In genomic region chr1:229203030-229203751, GRCh38 we compare ENCODE assay signal across 9 cellular contexts.
DNase-seq lines count a peak whose midpoint lies in the region; ATAC-seq and TF ChIP-seq lines count a peak whose summit lies in the region.
"Had no signal": no experiment of that assay in that cellular context is flagged by ENCODE, and none has a peak within 500 bp of the region (broad histone marks: within the 10 kb centered on the region; RNA-seq: fewer than 3 reads in every experiment).

No MANE protein-coding gene starts in this region.

- peaks cover 69% of the 10 kb centered on the region for H3K4me1 Mint-ChIP-seq in nephron progenitor cell

- ATAC-seq in HG03565 (IDR thresholded peaks at IDR 0.05; ENCODE audit: unreplicated experiment) (no peak), Right ventricle myocardium inferior (no peak)

- DNase-seq in ELR (ENCODE audit: low read depth) (peak; percentile 60), NCI-H2107 (lab: John Stamatoyannopoulos, UW) (peak; percentile 55), choroid plexus epithelial cell (ENCODE audit: low read depth) (peak; percentile 77), nephron progenitor cell (peak; percentile 59), Right ventricle myocardium inferior (ENCODE audit: missing footprints) (no peak), GM19238 (ENCODE audit: insufficient read length, low spot score) (no peak), DMS153 (lab: John Stamatoyannopoulos, UW) (no peak)

- H3K27me3 Mint-ChIP-seq in nephron progenitor cell (ENCODE audit: low read depth, poor library complexity), result peaks cover 4% of the 10 kb centered on the region

- peaks cover 7% of the 10 kb centered on the region for H3K9me3 Mint-ChIP-seq in nephron progenitor cell

- TF ChIP-seq CTCF in choroid plexus epithelial cell (conservative IDR thresholded peaks at IDR 0.05; ENCODE audit: low read depth, low read length) (no peak), nephron progenitor cell (IDR thresholded peaks at IDR 0.05) (no peak)

- H3K36me3 Mint-ChIP-seq in nephron progenitor cell (ENCODE audit: low read depth), result no peaks in the 10 kb centered on the region

- H3K27ac Mint-ChIP-seq in nephron progenitor cell, result no peak overlapping the region

- no peak overlapping the region for H3K4me3 Mint-ChIP-seq in nephron progenitor cell

- intact Hi-C loops in Right ventricle myocardium inferior (cut with DNase I), result no loop called here

- H3K4me3 ChIP-seq in choroid plexus epithelial cell (ENCODE audit: low read depth, low read length), result no peak overlapping the region
- H3K4me3 ChIP-seq: ovary had no signal

Comparison
In these comparisons a context has a peak if more than half of its experiments do, and no peak if none do; other contexts are left out.
1. DNase-seq: peak in ELR (single experiment), NCI-H2107 (single experiment), choroid plexus epithelial cell (single experiment) and nephron progenitor cell (single experiment); none in Right ventricle myocardium inferior (single experiment), GM19238 (single experiment) and DMS153 (single experiment).